Comparison of ENCODE assay signal across 15 cellular contexts in the genomic region with DNA sequence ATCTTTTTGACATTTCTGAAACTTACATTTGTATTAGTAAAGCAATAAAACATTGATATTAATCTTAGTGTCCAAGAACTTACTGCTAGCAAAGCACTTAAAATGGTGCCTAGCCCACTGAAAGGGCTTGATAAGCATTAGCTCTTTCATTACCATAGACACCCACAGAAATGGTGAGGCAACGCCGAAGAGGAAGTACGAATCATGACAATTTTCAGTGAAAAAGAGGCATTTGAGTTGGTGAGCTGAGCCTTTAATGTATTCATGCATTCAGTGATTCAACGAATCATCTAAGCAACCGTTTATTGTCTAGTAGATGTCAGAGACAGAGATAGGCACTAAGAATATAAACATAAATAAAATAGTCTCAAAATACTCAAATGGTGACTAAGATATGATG.
"Had no signal": no experiment of that assay in that cellular context is flagged by ENCODE, and none has a peak within 500 bp of the region (broad histone marks: within the 10 kb centered on the region; RNA-seq: fewer than 3 reads in every experiment).

No MANE protein-coding gene starts in this region.

- ATAC-seq: gastrocnemius medialis, upper lobe of right lung had no signal

- DNase-seq: activated CD4-positive, alpha-beta T cell treated with anti-CD3 and anti-CD28 coated beads for 4 hours; activated naive CD4-positive, alpha-beta T cell treated with anti-CD3 and anti-CD28 coated beads, Interleukin-2, amount 50 U/mL, for 16 hours; activated T-cell treated with anti-CD3 and anti-CD28 coated beads for 4 hours; adrenal gland; colonic mucosa; effector CD4-positive, alpha-beta T cell; gastrocnemius medialis; left ventricle myocardium inferior; sigmoid colon; stimulated activated CD4-positive, alpha-beta T cell treated with anti-CD3 and anti-CD28 coated beads, Interleukin-2, amount 100 ng/mL, for 24 hours; stimulated activated naive CD4-positive, alpha-beta T cell treated with Interleukin-2 at 50 U/mL for 16 hours; upper lobe of right lung had no signal

- H3K4me1 Mint-ChIP-seq: memory B cell, nephron had no signal

- H3K27ac Mint-ChIP-seq: activated T-helper 2 cell treated with anti-CD3 and anti-CD28 coated beads, Interferon-gamma antibody, Interleukin-2, Interleukin-4, amounts not matched to agents 10 μg/mL and 5 μg/mL and 100 μg/mL, durations not matched to agents 14 hours and 24 hours and 36 hours; memory B cell; nephron had no signal

- H3K27me3 Mint-ChIP-seq: memory B cell had no signal

- H3K9me3 Mint-ChIP-seq: activated T-helper 2 cell treated with anti-CD3 and anti-CD28 coated beads, Interferon-gamma antibody, Interleukin-2, Interleukin-4, amounts not matched to agents 10 μg/mL and 5 μg/mL and 100 μg/mL, durations not matched to agents 14 hours and 24 hours and 36 hours; memory B cell; nephron had no signal

- H3K4me3 Mint-ChIP-seq: memory B cell, nephron had no signal
